In the genomic region with DNA sequence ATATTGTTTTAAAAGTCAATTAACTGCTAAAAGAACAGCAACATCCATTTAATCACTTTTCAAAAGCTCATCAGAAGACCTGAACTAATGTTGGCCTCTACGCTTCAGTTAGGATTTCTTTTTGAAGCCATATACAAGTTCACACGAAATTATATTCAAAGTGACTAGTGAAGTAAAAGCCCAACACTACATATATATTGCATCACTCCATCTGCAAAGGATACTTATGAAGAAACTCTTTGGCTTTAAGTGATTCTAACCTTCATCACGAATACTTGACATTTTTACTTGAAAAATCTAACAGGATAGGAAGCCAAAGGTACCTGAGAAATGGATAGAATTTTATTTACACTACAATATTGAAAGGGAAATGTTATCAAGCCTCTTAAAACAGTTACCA, we compare ENCODE assay signal across 2 cellular contexts.
TF ChIP-seq lines count a peak whose summit lies in the region.

No MANE protein-coding gene starts in this region.

TF ChIP-seq in HepG2, 621 proteins besides CTCF, POLR2A, EP300 and RAD21:
- TF ChIP-seq ZKSCAN5 (CRISPR knock-in tag; IDR thresholded peaks at IDR 0.05) (no peak), RXRA (CRISPR knock-in tag; IDR thresholded peaks at IDR 0.05) (no peak), HNRNPH1 (optimal IDR thresholded peaks at IDR 0.05; ENCODE audit: low read depth, low read length) (no peak), ZNF713 (CRISPR knock-in tag; IDR thresholded peaks at IDR 0.05) (no peak), ZSCAN25 (CRISPR knock-in tag; IDR thresholded peaks at IDR 0.05) (no peak), CEBPB (IDR thresholded peaks at IDR 0.05; ENCODE audit: borderline replicate concordance, low read depth, low read length) (peak; percentile 66)
- TF ChIP-seq, protein P1, sequence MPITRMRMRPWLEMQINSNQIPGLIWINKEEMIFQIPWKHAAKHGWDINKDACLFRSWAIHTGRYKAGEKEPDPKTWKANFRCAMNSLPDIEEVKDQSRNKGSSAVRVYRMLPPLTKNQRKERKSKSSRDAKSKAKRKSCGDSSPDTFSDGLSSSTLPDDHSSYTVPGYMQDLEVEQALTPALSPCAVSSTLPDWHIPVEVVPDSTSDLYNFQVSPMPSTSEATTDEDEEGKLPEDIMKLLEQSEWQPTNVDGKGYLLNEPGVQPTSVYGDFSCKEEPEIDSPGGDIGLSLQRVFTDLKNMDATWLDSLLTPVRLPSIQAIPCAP (CRISPR knock-in tag; IDR thresholded peaks at IDR 0.05; ENCODE audit: low read depth) = no peak
TF ChIP-seq in HepG2: peak in this region for 1.

TF ChIP-seq in H1, 55 proteins besides CTCF, POLR2A, EP300 and RAD21:
- no peak for TF ChIP-seq CBX5 (IDR thresholded peaks at IDR 0.05; ENCODE audit: low read depth, low read length)
- no peak for TF ChIP-seq SUZ12 (IDR thresholded peaks at IDR 0.05; ENCODE audit: low read length)
- no peak for TF ChIP-seq SAP30 (IDR thresholded peaks at IDR 0.05; ENCODE audit: insufficient read depth, insufficient replicate concordance, low read length)
- TF ChIP-seq RBBP5 (IDR thresholded peaks at IDR 0.05; ENCODE audit: borderline replicate concordance, low read depth, low read length) = no peak
- TF ChIP-seq CEBPB (IDR thresholded peaks at IDR 0.05; ENCODE audit: low read depth, low read length) = peak; percentile 74
- TF ChIP-seq YY1 (IDR thresholded peaks at IDR 0.05; ENCODE audit: low read depth, low read length) = no peak
